Comparison of ENCODE assay signal across 34 cellular contexts in genomic region chr22:44042822-44043221, GRCh38. TPM values are rescaled to one million over a fixed set of nuclear protein-coding genes. Genes with fewer than 3 reads are reported as not detected.
DNase-seq lines count a peak whose midpoint lies in the region; ATAC-seq, FAIRE-seq and TF ChIP-seq lines count a peak whose summit lies in the region.
"Had no signal": no experiment of that assay in that cellular context is flagged by ENCODE, and none has a peak within 500 bp of the region (broad histone marks: within the 10 kb centered on the region; RNA-seq: fewer than 3 reads in every experiment).

No MANE protein-coding gene starts in this region.

- dilution Hi-C loops in mammary epithelial cell (cut with HindIII; ENCODE audit: low sequenced_read_pairs): no loop called here

- TF ChIP-seq POLR2A in GM12891 (IDR thresholded peaks at IDR 0.05; ENCODE audit: low read depth, low read length): no peak

- intact Hi-C loops in mammary epithelial cell (cut with micrococcal nuclease): no loop called here

- no TSS peak for BruUV-seq in mammary epithelial cell (replicated peaks; lab: Mats Ljungman, UMichigan)

- no peaks in the 10 kb centered on the region for H3K27me3 Mint-ChIP-seq in astrocyte (ENCODE audit: low read depth, unreplicated experiment)
- no peaks in the 10 kb centered on the region for H3K27me3 Mint-ChIP-seq in stimulated activated memory B cell treated with anti-CD40 and anti-IgM and Interleukin-4, amounts not matched to agents 10 μg/mL and 1 μg/mL and 100 μg/mL, for 72 hours
- no peaks in the 10 kb centered on the region for H3K27me3 Mint-ChIP-seq in T-helper 17 cell
- H3K27me3 Mint-ChIP-seq: CD4-positive, alpha-beta memory T cell had no signal

- no peaks in the 10 kb centered on the region for H3K9me3 Mint-ChIP-seq in astrocyte (ENCODE audit: unreplicated experiment)
- no peaks in the 10 kb centered on the region for H3K9me3 Mint-ChIP-seq in stimulated activated memory B cell treated with anti-CD40 and anti-IgM and Interleukin-4, amounts not matched to agents 10 μg/mL and 1 μg/mL and 100 μg/mL, for 72 hours
- H3K9me3 Mint-ChIP-seq: stimulated activated effector memory CD8-positive, alpha-beta T cell treated with anti-CD3 and anti-CD28 coated beads, Interleukin-12 subunit alpha, Interleukin-12 subunit beta, amount 100 ng/mL, for 72 hours had no signal

- no peak overlapping the region for H3K4me2 ChIP-seq in astrocyte (ENCODE audit: low read length)
- no peak overlapping the region for H3K4me2 ChIP-seq in mammary epithelial cell (ENCODE audit: insufficient read depth, low read depth, low read length)
- H3K4me2 ChIP-seq: neural progenitor cell had no signal

- H3K27me3 ChIP-seq in astrocyte (ENCODE audit: insufficient read depth, low read length) (no peaks in the 10 kb centered on the region), mammary epithelial cell (ENCODE audit: insufficient read depth, low read length) (no peaks in the 10 kb centered on the region)
- H3K27me3 ChIP-seq: ascending aorta, esophagus squamous epithelium, neural progenitor cell, suprapubic skin had no signal

- H3K4me1 Mint-ChIP-seq in astrocyte (ENCODE audit: low read depth, unreplicated experiment): peaks cover 11% of the 10 kb centered on the region
- peaks cover 75% of the 10 kb centered on the region for H3K4me1 Mint-ChIP-seq in stimulated activated memory B cell treated with anti-CD40 and anti-IgM and Interleukin-4, amounts not matched to agents 10 μg/mL and 1 μg/mL and 100 μg/mL, for 72 hours
- H3K4me1 Mint-ChIP-seq in T-helper 17 cell: peaks cover 13% of the 10 kb centered on the region

- WGBS in mammary epithelial cell (ENCODE audit: low coverage, missing lambda C conversion rate): 86% methylated on average over 7 of the region's 7 CpGs

- H3K27ac Mint-ChIP-seq in astrocyte (ENCODE audit: unreplicated experiment) (no peak overlapping the region), T-helper 17 cell (no peak overlapping the region)
- H3K27ac Mint-ChIP-seq in stimulated activated memory B cell treated with anti-CD40 and anti-IgM and Interleukin-4, amounts not matched to agents 10 μg/mL and 1 μg/mL and 100 μg/mL, for 72 hours: peak overlapping the region; percentile 69
- H3K27ac Mint-ChIP-seq: activated CD4-positive, alpha-beta T cell treated with anti-CD3 and anti-CD28 coated beads for 36 hours; activated CD8-positive, alpha-beta T cell treated with anti-CD3 and anti-CD28 coated beads, Interleukin-2, amount 10 ng/mL, durations not matched to agents 7 days and 5 days; activated naive CD8-positive, alpha-beta T cell; CD4-positive, alpha-beta memory T cell; endodermal cell; neural progenitor cell; stimulated activated effector memory CD8-positive, alpha-beta T cell treated with anti-CD3 and anti-CD28 coated beads, Interleukin-12 subunit alpha, Interleukin-12 subunit beta, amount 100 ng/mL, for 72 hours had no signal

- no peaks in the 10 kb centered on the region for H3K36me3 ChIP-seq in astrocyte (ENCODE audit: insufficient read depth, low read length)
- no peaks in the 10 kb centered on the region for H3K36me3 ChIP-seq in mammary epithelial cell (ENCODE audit: insufficient read depth, low read length)
- H3K36me3 ChIP-seq: ascending aorta, esophagus squamous epithelium, neural progenitor cell, suprapubic skin had no signal

- H3K27ac ChIP-seq in astrocyte (ENCODE audit: low read depth, low read length) (no peak overlapping the region), mammary epithelial cell (ENCODE audit: insufficient read depth, low read depth, low read length) (no peak overlapping the region)
- H3K27ac ChIP-seq: ascending aorta, neural progenitor cell, SK-N-MC, suprapubic skin had no signal

- H4K20me1 ChIP-seq in astrocyte (ENCODE audit: insufficient read depth, low read length) (peaks cover 25% of the 10 kb centered on the region), mammary epithelial cell (ENCODE audit: insufficient read depth, low read length) (no peaks in the 10 kb centered on the region)

- DNase-seq in GM12891 (ENCODE audit: insufficient read length, low spot score): no peak
- DNase-seq in astrocyte (ENCODE audit: low read depth): peak; percentile 51
- peak; percentile 34 for DNase-seq in fibroblast of the conjunctiva (ENCODE audit: low read depth)
- no peak for DNase-seq in mammary epithelial cell
- no peak for DNase-seq in T-helper 17 cell
- DNase-seq: activated CD4-positive, alpha-beta T cell treated with anti-CD3 and anti-CD28 coated beads for 36 hours; activated CD8-positive, alpha-beta T cell treated with anti-CD3 and anti-CD28 coated beads, Interleukin-2, amount 10 ng/mL, durations not matched to agents 7 days and 5 days; activated effector memory CD4-positive, alpha-beta T cell treated with Interleukin-2 at 50 U/mL for 16 hours; CD4-positive, alpha-beta memory T cell; central memory CD4-positive, alpha-beta T cell; DMS 273 treated with DMSO at 0.1 percent for 48 hours; endodermal cell; esophagus squamous epithelium; HCEC 1CT; mucosa of descending colon; NCI-H1092; NCI-H1930; NCI-H2227 treated with DMSO at 0.1 percent for 48 hours; NCI-H526 treated with DMSO at 0.1 percent for 48 hours; posterior cingulate gyrus; RPMI8226; stimulated activated CD4-positive, alpha-beta T cell treated with anti-CD3 and anti-CD28 coated beads, Interleukin-12 subunit alpha, Interleukin-12 subunit beta, amount 100 ng/mL, for 4 hours; stimulated activated CD4-positive, alpha-beta T cell treated with anti-CD3 and anti-CD28 coated beads, Interleukin-4, amount 100 ng/mL, for 1 hour had no signal

- CTCF ChIA-PET in mammary epithelial cell (lab: Charles Lee; ENCODE audit: low non-redundant PET): interaction anchor here (0.5 kb wide), 1 partner anchor 279 kb away, joined by 4 read pairs; no protein-coding TSS in a partner anchor

- FAIRE-seq in GM12891 (lab: Jason Lieb, UNC) (peak; percentile 81), astrocyte (lab: Jason Lieb, UNC) (no peak)
- FAIRE-seq: G401.6, keratinocyte had no signal

- peaks cover 2% of the 10 kb centered on the region for H3K36me3 Mint-ChIP-seq in astrocyte (ENCODE audit: low read depth, unreplicated experiment)
- peaks cover 58% of the 10 kb centered on the region for H3K36me3 Mint-ChIP-seq in stimulated activated memory B cell treated with anti-CD40 and anti-IgM and Interleukin-4, amounts not matched to agents 10 μg/mL and 1 μg/mL and 100 μg/mL, for 72 hours
- peaks cover 2% of the 10 kb centered on the region for H3K36me3 Mint-ChIP-seq in T-helper 17 cell (ENCODE audit: low read depth)
- H3K36me3 Mint-ChIP-seq: activated naive CD8-positive, alpha-beta T cell; CD4-positive, alpha-beta memory T cell had no signal

- no peak overlapping the region for H3K9ac ChIP-seq in astrocyte (ENCODE audit: low read length)
- no peak overlapping the region for H3K9ac ChIP-seq in mammary epithelial cell (ENCODE audit: insufficient read depth, low read length)
- H3K9ac ChIP-seq: neural progenitor cell had no signal

- H3K4me1 ChIP-seq in astrocyte (ENCODE audit: insufficient read depth, low read length) (peaks cover 9% of the 10 kb centered on the region), mammary epithelial cell (ENCODE audit: insufficient read depth, low read length) (peaks cover 5% of the 10 kb centered on the region)
- H3K4me1 ChIP-seq: ascending aorta had no signal

- H3K4me3 ChIP-seq in astrocyte (ENCODE audit: insufficient read depth, low read depth, low read length) (no peak overlapping the region), mammary epithelial cell (replicated peaks in 1 of 3; ENCODE audit: insufficient read depth in 1 of 3, low read depth in 2 of 3, low read length in 3 of 3) (no peak overlapping the region)
- H3K4me3 ChIP-seq: ascending aorta, esophagus squamous epithelium, mucosa of descending colon, neural progenitor cell, SK-N-MC, suprapubic skin had no signal

- H2AFZ ChIP-seq in astrocyte (ENCODE audit: low read depth, low read length) (no peak overlapping the region), mammary epithelial cell (ENCODE audit: low read depth, low read length) (no peak overlapping the region)
- H2AFZ ChIP-seq: neural progenitor cell had no signal

- H3K9me3 ChIP-seq in astrocyte (ENCODE audit: insufficient read depth, low read depth, low read length) (no peaks in the 10 kb centered on the region), mammary epithelial cell (replicated peaks; ENCODE audit: insufficient read depth, low read length) (no peaks in the 10 kb centered on the region), T-helper 17 cell (ENCODE audit: control insufficient read depth, low read length, poor library complexity, severe bottlenecking) (no peaks in the 10 kb centered on the region)
- H3K9me3 ChIP-seq: ascending aorta, esophagus squamous epithelium, mucosa of descending colon, suprapubic skin had no signal

- TF ChIP-seq CTCF in astrocyte (IDR thresholded peaks at IDR 0.05; ENCODE audit: insufficient read depth, low read depth, low read length): no peak
- no peak for TF ChIP-seq CTCF in mammary epithelial cell (conservative IDR thresholded peaks at IDR 0.05 in 1 of 2, IDR thresholded peaks at IDR 0.05 in 1 of 2; ENCODE audit: extremely low read depth in 1 of 2, insufficient read depth in 1 of 2, low read depth in 1 of 2, low read length in 2 of 2)

- ATAC-seq in stimulated activated memory B cell treated with anti-CD40 and anti-IgM and Interleukin-4, amounts not matched to agents 10 μg/mL and 1 μg/mL and 100 μg/mL, for 72 hours: no peak
- ATAC-seq in T-helper 17 cell (no peak), HG02884 (IDR thresholded peaks at IDR 0.05; ENCODE audit: unreplicated experiment) (no peak)
- ATAC-seq: activated CD8-positive, alpha-beta T cell treated with anti-CD3 and anti-CD28 coated beads, Interleukin-2, amount 10 ng/mL, durations not matched to agents 7 days and 5 days; mucosa of descending colon; sciatic nerve had no signal

- no peak overlapping the region for H3K4me3 Mint-ChIP-seq in astrocyte (ENCODE audit: unreplicated experiment)
- H3K4me3 Mint-ChIP-seq in stimulated activated memory B cell treated with anti-CD40 and anti-IgM and Interleukin-4, amounts not matched to agents 10 μg/mL and 1 μg/mL and 100 μg/mL, for 72 hours: no peak overlapping the region
- H3K4me3 Mint-ChIP-seq in T-helper 17 cell: no peak overlapping the region
- H3K4me3 Mint-ChIP-seq: activated CD4-positive, alpha-beta T cell treated with anti-CD3 and anti-CD28 coated beads for 36 hours; activated CD8-positive, alpha-beta T cell treated with anti-CD3 and anti-CD28 coated beads, Interleukin-2, amount 10 ng/mL, durations not matched to agents 7 days and 5 days; activated naive CD8-positive, alpha-beta T cell; CD4-positive, alpha-beta memory T cell; endodermal cell; neural progenitor cell; stimulated activated effector memory CD8-positive, alpha-beta T cell treated with anti-CD3 and anti-CD28 coated beads, Interleukin-12 subunit alpha, Interleukin-12 subunit beta, amount 100 ng/mL, for 72 hours had no signal

- in situ Hi-C loops in mammary epithelial cell (cut with MboI; ENCODE audit: low sequenced_read_pairs in 2 of 2): no loop called here

- peaks cover 38% of the 10 kb centered on the region for H3K79me2 ChIP-seq in astrocyte (ENCODE audit: insufficient read depth, low read length)
- H3K79me2 ChIP-seq in mammary epithelial cell (ENCODE audit: insufficient read depth, low read length): no peaks in the 10 kb centered on the region

RNA-seq across cellular contexts. Expression of gene PARVB, which starts 18.7 kb away (rescaled TPM):
- 190 TPM for polyA plus RNA-seq in GM12891 (2012; ENCODE audit: low read depth, missing spikeins)
- 22.0 and 23.0 TPM in 2 replicates for total RNA-seq in astrocyte
- total RNA-seq in mammary epithelial cell: 10 to 100 TPM; 16.2 to 26.3 TPM
- polyA plus RNA-seq in mammary epithelial cell: 34.3 TPM
- 57.6 TPM for polyA minus RNA-seq in mammary epithelial cell
- total RNA-seq in T-helper 17 cell: 10 to 100 TPM; 14.6 to 36.4 TPM

Comparison
In these comparisons a context has a peak if more than half of its experiments do, and no peak if none do; other contexts are left out.
1. DNase-seq: peak in astrocyte (single experiment) and fibroblast of the conjunctiva (single experiment); none in GM12891 (single experiment), mammary epithelial cell (single experiment) and T-helper 17 cell (0 of 3).